ENCODE assay signal across 7 cellular contexts in genomic region chr6:31897612-31898199, GRCh38. TPM values are rescaled to one million over a fixed set of nuclear protein-coding genes. Genes with fewer than 3 reads are reported as not detected.
DNase-seq lines count a peak whose midpoint lies in the region; ATAC-seq and TF ChIP-seq lines count a peak whose summit lies in the region.

Gene EHMT2, minus strand, starts transcription at chr6:31897698. Its CDS starts 21 bp downstream, at chr6:31897677.

- H3K9me3 Mint-ChIP-seq in activated CD4-positive, alpha-beta T cell treated with anti-CD3 and anti-CD28 coated beads, Interleukin-2, amount 10 ng/mL, durations not matched to agents 24 days and 14 days: no peaks in the 10 kb centered on the region

- peak within 1 kb of the TSS; percentile 85 to 86 for H3K27ac ChIP-seq in coronary artery

- ATAC-seq in GM18520 (IDR thresholded peaks at IDR 0.05; ENCODE audit: unreplicated experiment) (peak; percentile 41), HG03378 (IDR thresholded peaks at IDR 0.05; ENCODE audit: unreplicated experiment) (peak; percentile 39), left lobe of liver (peak; percentile 61)

- peaks cover 34% of the 10 kb centered on the region for H3K4me1 Mint-ChIP-seq in activated CD4-positive, alpha-beta T cell treated with anti-CD3 and anti-CD28 coated beads, Interleukin-2, amount 10 ng/mL, durations not matched to agents 24 days and 14 days

- peak within 1 kb of the TSS; percentile 94 for H3K27ac Mint-ChIP-seq in activated CD4-positive, alpha-beta T cell treated with anti-CD3 and anti-CD28 coated beads, Interleukin-2, amount 10 ng/mL, durations not matched to agents 24 days and 14 days

- H3K36me3 Mint-ChIP-seq in activated CD4-positive, alpha-beta T cell treated with anti-CD3 and anti-CD28 coated beads, Interleukin-2, amount 10 ng/mL, durations not matched to agents 24 days and 14 days (ENCODE audit: low read depth): peaks cover 15% of the 10 kb centered on the region

- no peak for TF ChIP-seq CTCF in coronary artery (IDR thresholded peaks at IDR 0.05)

- H3K4me3 Mint-ChIP-seq in activated CD4-positive, alpha-beta T cell treated with anti-CD3 and anti-CD28 coated beads, Interleukin-2, amount 10 ng/mL, durations not matched to agents 24 days and 14 days: peak within 1 kb of the TSS; percentile 97

- DNase-seq in NCI-H526 (lab: John Stamatoyannopoulos, UW) (peak; percentile 49 to 91), coronary artery (ENCODE audit: low spot score) (peak; percentile 87), left lobe of liver (ENCODE audit: low spot score) (peak; percentile 88)
- DNase-seq in activated CD4-positive, alpha-beta T cell treated with anti-CD3 and anti-CD28 coated beads, Interleukin-2, amount 10 ng/mL, durations not matched to agents 24 days and 14 days: peak; percentile 97
- peak; percentile 86 to 87 for DNase-seq in stimulated activated CD4-positive, alpha-beta T cell treated with anti-CD3 and anti-CD28 coated beads, Interleukin-2, amount 100 ng/mL, for 24 hours

- intact Hi-C loops in activated CD4-positive, alpha-beta T cell treated with anti-CD3 and anti-CD28 coated beads, Interleukin-2, amount 10 ng/mL, durations not matched to agents 24 days and 14 days (cut with micrococcal nuclease): loop anchor here (1.0 to 2.0 kb wide), 2 partner anchors 34 to 63 kb away; no protein-coding TSS in a partner anchor

- peak within 1 kb of the TSS; percentile 96 for H3K4me3 ChIP-seq in coronary artery

- peaks cover under 1% of the 10 kb centered on the region for H3K27me3 Mint-ChIP-seq in activated CD4-positive, alpha-beta T cell treated with anti-CD3 and anti-CD28 coated beads, Interleukin-2, amount 10 ng/mL, durations not matched to agents 24 days and 14 days

RNA-seq across cellular contexts. Expression of gene EHMT2, which starts in this region (rescaled TPM):
- total RNA-seq in activated CD4-positive, alpha-beta T cell treated with anti-CD3 and anti-CD28 coated beads, Interleukin-2, amount 10 ng/mL, durations not matched to agents 24 days and 14 days: 73.5 and 79.3 TPM in 2 replicates
- 15.7 TPM for total RNA-seq in left lobe of liver

Comparison
In these comparisons a context has a peak if more than half of its experiments do, and no peak if none do; other contexts are left out.
1. Peak in every context shown above with its lines: DNase-seq, ATAC-seq, H3K4me3 ChIP-seq and H3K27ac ChIP-seq.